ENCODE assay signal across 1 cellular context in genomic region chr4:87911252-87911774, GRCh38.
TF ChIP-seq lines count a peak whose summit lies in the region.

No MANE protein-coding gene starts in this region.

TF ChIP-seq in H1, 55 proteins besides CTCF, POLR2A, EP300 and RAD21 (continued from another document):
- TF ChIP-seq E2F6 (IDR thresholded peaks at IDR 0.05) (no peak), YY1 (IDR thresholded peaks at IDR 0.05; ENCODE audit: low read depth, low read length) (no peak), POU5F1 (IDR thresholded peaks at IDR 0.05; ENCODE audit: low read depth, low read length) (no peak)
TF ChIP-seq in H1: peak in this region for 1.
